14 cellular contexts compared by ENCODE assay signal in the genomic region with DNA sequence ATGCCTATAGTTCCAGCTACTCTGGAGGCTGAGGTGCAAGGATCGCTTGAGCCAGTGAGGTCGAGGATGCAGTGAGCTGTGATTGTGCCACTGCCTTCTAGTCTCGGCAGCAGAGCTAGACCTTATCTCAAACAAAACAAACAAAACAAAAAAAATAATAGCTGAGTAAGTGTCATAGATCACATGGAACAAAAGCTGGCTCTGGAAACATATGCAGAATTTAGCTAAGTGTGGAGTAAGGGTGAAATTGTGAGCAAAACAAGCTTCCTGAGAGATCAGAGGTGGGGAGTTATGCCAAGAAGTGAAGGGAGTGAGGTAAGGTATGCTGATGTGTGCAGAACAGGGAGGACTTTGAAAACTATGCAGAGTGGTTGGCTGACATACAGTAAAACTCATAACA. TPM values are rescaled to one million over a fixed set of nuclear protein-coding genes. Genes with fewer than 3 reads are reported as not detected.
DNase-seq lines count a peak whose midpoint lies in the region; FAIRE-seq and TF ChIP-seq lines count a peak whose summit lies in the region.
"Had no signal": no experiment of that assay in that cellular context is flagged by ENCODE, and none has a peak within 500 bp of the region (broad histone marks: within the 10 kb centered on the region; RNA-seq: fewer than 3 reads in every experiment).

No MANE protein-coding gene starts in this region.

- peak overlapping the region; percentile 4 for H3K4me2 ChIP-seq in endothelial cell of umbilical vein (ENCODE audit: insufficient read depth, low read length)

- intact Hi-C loops in endothelial cell of umbilical vein (cut with micrococcal nuclease) = loop anchor here (1.0 to 5.0 kb wide), 3 partner anchors 18 to 524 kb away; no protein-coding TSS in a partner anchor

- no peaks in the 10 kb centered on the region for H3K79me2 ChIP-seq in ACC112 (ENCODE audit: control insufficient read depth, insufficient read depth, low read length, unreplicated experiment)
- no peaks in the 10 kb centered on the region for H3K79me2 ChIP-seq in endothelial cell of umbilical vein (ENCODE audit: control insufficient read depth, insufficient read depth, low read length)

- BruUV-seq in endothelial cell of umbilical vein (replicated peaks; lab: Mats Ljungman, UMichigan) = no TSS peak

- H3K4me1 Mint-ChIP-seq in nephron = peaks cover 15% of the 10 kb centered on the region

- peak; percentile 73 for DNase-seq in MG63
- peak; percentile 92 for DNase-seq in endothelial cell of umbilical vein (ENCODE audit: low read depth, low spot score)
- DNase-seq in NCI-H82 treated with DMSO at 0.1 percent for 48 hours (lab: John Stamatoyannopoulos, UW; ENCODE audit: unreplicated experiment) = no peak
- no peak for DNase-seq in NCI-H345 (lab: John Stamatoyannopoulos, UW)
- no peak for DNase-seq in iPS-NIHi7 (ENCODE audit: extremely low spot score)
- no peak for DNase-seq in cortex of kidney (lab: John Stamatoyannopoulos, UW)
- DNase-seq: amniotic stem cell, DMS153, H9, NCI-H1417 had no signal

- H4K20me1 ChIP-seq in endothelial cell of umbilical vein (replicated peaks; ENCODE audit: control insufficient read depth, extremely low read depth, insufficient read depth, low read length) = no peaks in the 10 kb centered on the region

- no peaks in the 10 kb centered on the region for H3K9me3 Mint-ChIP-seq in nephron
- H3K9me3 Mint-ChIP-seq: H9 had no signal

- no peak for TF ChIP-seq CTCF in endothelial cell of umbilical vein (IDR thresholded peaks at IDR 0.05; ENCODE audit: extremely low read depth in 1 of 2, insufficient read depth in 1 of 2, low read depth in 1 of 2, low read length in 2 of 2)
- no peak for TF ChIP-seq CTCF in nephron (IDR thresholded peaks at IDR 0.05; ENCODE audit: unreplicated experiment in 3 of 3)

- H3K9ac ChIP-seq in endothelial cell of umbilical vein (replicated peaks; ENCODE audit: extremely low read depth, insufficient read depth, low read length) = peak overlapping the region; percentile 45

- no peak for TF ChIP-seq POLR2A in endothelial cell of umbilical vein (IDR thresholded peaks at IDR 0.05; ENCODE audit: low read depth, low read length)

- H3K27me3 Mint-ChIP-seq in nephron (ENCODE audit: low read depth) = peaks cover 3% of the 10 kb centered on the region

- no peak overlapping the region for H3K4me3 Mint-ChIP-seq in nephron
- H3K4me3 Mint-ChIP-seq: H9 had no signal

- dilution Hi-C loops in endothelial cell of umbilical vein (cut with MboI; ENCODE audit: extremely low pct_ligation_motif_present, low sequenced_read_pairs) = no loop called here

- H2AFZ ChIP-seq in ACC112 (ENCODE audit: low read length, unreplicated experiment) = peak overlapping the region; percentile 29
- no peak overlapping the region for H2AFZ ChIP-seq in endothelial cell of umbilical vein (ENCODE audit: low read depth, low read length)

- no peaks in the 10 kb centered on the region for H3K9me1 ChIP-seq in endothelial cell of umbilical vein (replicated peaks; ENCODE audit: control insufficient read depth, extremely low read depth, insufficient read depth, low read length)

- H3K27ac ChIP-seq in ACC112 (ENCODE audit: low read depth, low read length) (peak overlapping the region; percentile 63), endothelial cell of umbilical vein (ENCODE audit: insufficient read depth, low read depth, low read length) (peak overlapping the region; percentile 44)

- H3K9me3 ChIP-seq in MG63 = no peaks in the 10 kb centered on the region
- no peaks in the 10 kb centered on the region for H3K9me3 ChIP-seq in endothelial cell of umbilical vein (replicated peaks; ENCODE audit: control insufficient read depth, insufficient read depth, low read length)

- POLR2A ChIA-PET in endothelial cell of umbilical vein (lab: Charles Lee) = interaction anchor here (0.6 to 1.4 kb wide), 5 partner anchors 19 to 251 kb away, joined by 3 to 11 read pairs (median 3); a partner anchor contains a TSS

- H3K27ac Mint-ChIP-seq in nephron = peak overlapping the region; percentile 51 to 58 (median 57)
- H3K27ac Mint-ChIP-seq: H9 had no signal

- H3K36me3 ChIP-seq in ACC112 (ENCODE audit: insufficient read depth, low read length) (no peaks in the 10 kb centered on the region), MG63 (no peaks in the 10 kb centered on the region), endothelial cell of umbilical vein (ENCODE audit: control insufficient read depth in 2 of 2, extremely low read depth in 1 of 2, insufficient read depth in 2 of 2, low read length in 2 of 2) (no peaks in the 10 kb centered on the region)

- FAIRE-seq in endothelial cell of umbilical vein (lab: Jason Lieb, UNC) = peak; percentile 88
- FAIRE-seq: GM12892, urothelium cell line had no signal

- H3K27me3 ChIP-seq in ACC112 (ENCODE audit: insufficient read depth, low read length) (no peaks in the 10 kb centered on the region), MG63 (no peaks in the 10 kb centered on the region), endothelial cell of umbilical vein (ENCODE audit: control insufficient read depth in 2 of 2, insufficient read depth in 2 of 2, low read length in 2 of 2) (no peaks in the 10 kb centered on the region)

- H3K4me1 ChIP-seq in ACC112 (ENCODE audit: control insufficient read depth, insufficient read depth, low read length, unreplicated experiment) (peaks cover 32% of the 10 kb centered on the region), endothelial cell of umbilical vein (ENCODE audit: control insufficient read depth, extremely low read depth, insufficient read depth, low read length) (peaks cover 21% of the 10 kb centered on the region)

- H3K36me3 Mint-ChIP-seq in nephron (ENCODE audit: low read depth) = no peaks in the 10 kb centered on the region

- CTCF ChIA-PET in endothelial cell of umbilical vein (lab: Charles Lee) = interaction anchor here (0.6 to 4.7 kb wide), 15 partner anchors 9 to 641 kb away, joined by 3 to 33 read pairs (median 4); no protein-coding TSS in a partner anchor

- H3K4me3 ChIP-seq in ACC112 (ENCODE audit: low read depth, low read length) = no peak overlapping the region
- H3K4me3 ChIP-seq in MG63 = no peak overlapping the region
- H3K4me3 ChIP-seq in endothelial cell of umbilical vein (replicated peaks in 1 of 3; ENCODE audit: insufficient read depth in 1 of 3, low read depth in 1 of 3, low read length in 3 of 3) = no peak overlapping the region

TF ChIP-seq in endothelial cell of umbilical vein, 7 proteins besides CTCF, POLR2A, EP300 and RAD21:
- TF ChIP-seq, protein P1, sequence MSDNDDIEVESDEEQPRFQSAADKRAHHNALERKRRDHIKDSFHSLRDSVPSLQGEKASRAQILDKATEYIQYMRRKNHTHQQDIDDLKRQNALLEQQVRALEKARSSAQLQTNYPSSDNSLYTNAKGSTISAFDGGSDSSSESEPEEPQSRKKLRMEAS (IDR thresholded peaks at IDR 0.05; ENCODE audit: insufficient read depth, insufficient read length) = no peak
- peak; percentile 81 for TF ChIP-seq GATA2 (IDR thresholded peaks at IDR 0.05; ENCODE audit: insufficient read depth, insufficient read length, low read depth, low read length)
- peak; percentile 24 for TF ChIP-seq POLR2AphosphoS5 (IDR thresholded peaks at IDR 0.05; ENCODE audit: insufficient read depth, low read depth, low read length)
- no peak for TF ChIP-seq EZH2 (IDR thresholded peaks at IDR 0.05; ENCODE audit: borderline replicate concordance, low read depth, low read length, severe bottlenecking)
- no peak for TF ChIP-seq JUN (IDR thresholded peaks at IDR 0.05; ENCODE audit: borderline replicate concordance, insufficient read depth, insufficient read length, low read depth)
- TF ChIP-seq MYC (IDR thresholded peaks at IDR 0.05; ENCODE audit: low read depth, low read length) = no peak
- TF ChIP-seq FOS (IDR thresholded peaks at IDR 0.05; ENCODE audit: borderline replicate concordance, insufficient read depth, low read length) = no peak
TF ChIP-seq in endothelial cell of umbilical vein: peak in this region for 2.

RNA-seq across cellular contexts. Expression of a gene that starts 18.7 kb away (rescaled TPM):
- total RNA-seq in MG63 (2014; rRNA removed; shearing (Covaris generic); ENCODE audit: low replicate concordance) = 67.1 and 80.0 TPM in 2 replicates
- total RNA-seq in endothelial cell of umbilical vein = 121 and 150 TPM in 2 replicates
- 113 and 128 TPM in 2 replicates for polyA plus RNA-seq in endothelial cell of umbilical vein
- polyA plus RNA-seq in endothelial cell of umbilical vein (2011; cell fraction: cytosol; rRNA removed) = 241 and 247 TPM in 2 replicates
- polyA plus RNA-seq in endothelial cell of umbilical vein (2011; cell fraction: nucleus; rRNA removed) = 531 and 683 TPM in 2 replicates
- 220 and 382 TPM in 2 replicates for polyA plus RNA-seq in endothelial cell of umbilical vein (2012)
- polyA minus RNA-seq in endothelial cell of umbilical vein = 120 and 155 TPM in 2 replicates
- polyA minus RNA-seq in endothelial cell of umbilical vein (2011; cell fraction: cytosol; rRNA and poly(A)+ RNA removed) = 310 TPM
- 266 and 294 TPM in 2 replicates for polyA minus RNA-seq in endothelial cell of umbilical vein (2011; cell fraction: nucleus; rRNA and poly(A)+ RNA removed)

Comparison
In these comparisons a context has a peak if more than half of its experiments do, and no peak if none do; other contexts are left out.
1. DNase-seq: peak in MG63 (single experiment) and endothelial cell of umbilical vein (single experiment); none in NCI-H82 treated with DMSO at 0.1 percent for 48 hours (single experiment), NCI-H345 (single experiment), iPS-NIHi7 (single experiment) and cortex of kidney (single experiment).